1 cellular context compared by ENCODE assay signal in genomic region chr1:78064886-78065285, GRCh38. TPM values are rescaled to one million over a fixed set of nuclear protein-coding genes. Genes with fewer than 3 reads are reported as not detected.
"Had no signal": no experiment of that assay in that cellular context is flagged by ENCODE, and none has a peak within 500 bp of the region (broad histone marks: within the 10 kb centered on the region; RNA-seq: fewer than 3 reads in every experiment).

No MANE protein-coding gene starts in this region.

RNA-seq across cellular contexts. Expression of gene GIPC2, which starts 19.1 kb away (rescaled TPM):
- total RNA-seq: G401 had no signal
